13 cellular contexts compared by ENCODE assay signal in genomic region chr14:67186789-67187188, GRCh38. TPM values are rescaled to one million over a fixed set of nuclear protein-coding genes. Genes with fewer than 3 reads are reported as not detected.
DNase-seq lines count a peak whose midpoint lies in the region; ATAC-seq, FAIRE-seq and TF ChIP-seq lines count a peak whose summit lies in the region.
"Had no signal": no experiment of that assay in that cellular context is flagged by ENCODE, and none has a peak within 500 bp of the region (broad histone marks: within the 10 kb centered on the region; RNA-seq: fewer than 3 reads in every experiment).

No MANE protein-coding gene starts in this region.

- no peak overlapping the region for H2BK12ac ChIP-seq in neuronal stem cell (ENCODE audit: low read length)

- H3K4me2 ChIP-seq in MM.1S (ENCODE audit: low read depth, low read length) (peak overlapping the region; percentile 85), endothelial cell of umbilical vein (ENCODE audit: insufficient read depth, low read length) (no peak overlapping the region), neuronal stem cell (ENCODE audit: insufficient read depth, low read length, poor library complexity, severe bottlenecking) (no peak overlapping the region)
- H3K4me2 ChIP-seq: BLaER1 treated with 17β-estradiol and CSF1 and Interleukin-3, amounts not matched to agents 10 nM and 100 nM had no signal

- H3K9me2 ChIP-seq in MM.1S (replicated peaks; ENCODE audit: insufficient read depth, low read length) = no peaks in the 10 kb centered on the region

- no peaks in the 10 kb centered on the region for H3K79me1 ChIP-seq in neuronal stem cell (ENCODE audit: low read depth, low read length)

- H2AK5ac ChIP-seq in neuronal stem cell (ENCODE audit: low read depth, low read length) = no peak overlapping the region

- H2BK5ac ChIP-seq in neuronal stem cell (ENCODE audit: low read length) = no peak overlapping the region

- no peak overlapping the region for H3K14ac ChIP-seq in neuronal stem cell (ENCODE audit: low read length)

- CTCF ChIA-PET in endothelial cell of umbilical vein (lab: Charles Lee) = interaction anchor here (0.6 to 2.3 kb wide), 3 partner anchors 8 to 99 kb away, joined by 3 to 10 read pairs (median 3); no protein-coding TSS in a partner anchor

- H3K9me1 ChIP-seq in endothelial cell of umbilical vein (replicated peaks; ENCODE audit: control insufficient read depth, extremely low read depth, insufficient read depth, low read length) = no peaks in the 10 kb centered on the region

- H3K27me3 ChIP-seq in MM.1S (replicated peaks; ENCODE audit: insufficient read depth, low read length) (no peaks in the 10 kb centered on the region), endothelial cell of umbilical vein (ENCODE audit: control insufficient read depth in 2 of 2, insufficient read depth in 2 of 2, low read length in 2 of 2) (no peaks in the 10 kb centered on the region), neuronal stem cell (ENCODE audit: control insufficient read depth in 3 of 3, insufficient read depth in 3 of 3, low read depth in 1 of 3, low read length in 3 of 3) (no peaks in the 10 kb centered on the region), left ventricle myocardium inferior (ENCODE audit: low read depth) (no peaks in the 10 kb centered on the region)
- H3K27me3 ChIP-seq: BLaER1 treated with 17β-estradiol and CSF1 and Interleukin-3, amounts not matched to agents 10 nM and 100 nM; neutrophil had no signal

- H3K9me3 ChIP-seq in MM.1S (replicated peaks; ENCODE audit: insufficient read depth, low read length) = no peaks in the 10 kb centered on the region
- no peaks in the 10 kb centered on the region for H3K9me3 ChIP-seq in endothelial cell of umbilical vein (replicated peaks; ENCODE audit: control insufficient read depth, insufficient read depth, low read length)
- no peaks in the 10 kb centered on the region for H3K9me3 ChIP-seq in neuronal stem cell (replicated peaks in 1 of 2; ENCODE audit: control insufficient read depth in 2 of 2, insufficient read depth in 1 of 2, low read depth in 1 of 2, low read length in 2 of 2)
- H3K9me3 ChIP-seq in left ventricle myocardium inferior (replicated peaks) = no peaks in the 10 kb centered on the region
- H3K9me3 ChIP-seq: BLaER1 treated with 17β-estradiol and CSF1 and Interleukin-3, amounts not matched to agents 10 nM and 100 nM; neutrophil had no signal

- H3K27ac ChIP-seq in MM.1S (ENCODE audit: low read length) (peak overlapping the region; percentile 100), endothelial cell of umbilical vein (ENCODE audit: insufficient read depth, low read depth, low read length) (no peak overlapping the region), neuronal stem cell (replicated peaks; ENCODE audit: low read length) (no peak overlapping the region), left ventricle myocardium inferior (replicated peaks) (no peak overlapping the region)
- H3K27ac ChIP-seq: BLaER1 treated with 17β-estradiol and CSF1 and Interleukin-3, amounts not matched to agents 10 nM and 100 nM; neutrophil had no signal

- H2AFZ ChIP-seq in MM.1S (ENCODE audit: low read length) (0 out of 2 replicates have a peak overlapping the region, but pooled peaks have one; percentile 45), endothelial cell of umbilical vein (ENCODE audit: low read depth, low read length) (no peak overlapping the region), neuronal stem cell (ENCODE audit: low read length) (no peak overlapping the region)

- no peak overlapping the region for H4K8ac ChIP-seq in neuronal stem cell (ENCODE audit: low read depth, low read length)

- no peak overlapping the region for H4K91ac ChIP-seq in neuronal stem cell (ENCODE audit: low read depth, low read length, poor library complexity)

- H4K20me1 ChIP-seq in MM.1S (ENCODE audit: insufficient read depth, low read length) (no peaks in the 10 kb centered on the region), endothelial cell of umbilical vein (replicated peaks; ENCODE audit: control insufficient read depth, extremely low read depth, insufficient read depth, low read length) (no peaks in the 10 kb centered on the region)
- H4K20me1 ChIP-seq: BLaER1 treated with 17β-estradiol and CSF1 and Interleukin-3, amounts not matched to agents 10 nM and 100 nM had no signal

- POLR2A ChIA-PET in endothelial cell of umbilical vein (lab: Charles Lee) = no interaction called here

- H3K23ac ChIP-seq in neuronal stem cell (ENCODE audit: low read depth, low read length, poor library complexity) = no peak overlapping the region

- no TSS peak for BruUV-seq in endothelial cell of umbilical vein (replicated peaks; lab: Mats Ljungman, UMichigan)

- WGBS in neuronal stem cell (ENCODE audit: extremely low coverage in 2 of 2, insufficient read length in 2 of 2, insufficient replicate concordance in 1 of 2), 2 donors = no CpG with 5 or more reads among the region's 7 CpGs

- H3K36me3 ChIP-seq in MM.1S (replicated peaks; ENCODE audit: insufficient read depth, low read length) (no peaks in the 10 kb centered on the region), endothelial cell of umbilical vein (ENCODE audit: control insufficient read depth in 2 of 2, extremely low read depth in 1 of 2, insufficient read depth in 2 of 2, low read length in 2 of 2) (no peaks in the 10 kb centered on the region), neuronal stem cell (replicated peaks in 1 of 2; ENCODE audit: control insufficient read depth in 2 of 2, insufficient read depth in 2 of 2, low read length in 2 of 2) (no peaks in the 10 kb centered on the region), left ventricle myocardium inferior (no peaks in the 10 kb centered on the region)
- H3K36me3 ChIP-seq: BLaER1 treated with 17β-estradiol and CSF1 and Interleukin-3, amounts not matched to agents 10 nM and 100 nM; neutrophil had no signal

- H3K79me2 ChIP-seq in MM.1S (ENCODE audit: low read length) (no peaks in the 10 kb centered on the region), endothelial cell of umbilical vein (ENCODE audit: control insufficient read depth, insufficient read depth, low read length) (no peaks in the 10 kb centered on the region)

- TF ChIP-seq POLR2A in endothelial cell of umbilical vein (IDR thresholded peaks at IDR 0.05; ENCODE audit: low read depth, low read length) = no peak

- peak; percentile 49 for FAIRE-seq in endothelial cell of umbilical vein (lab: Jason Lieb, UNC)

- H2BK15ac ChIP-seq in neuronal stem cell (ENCODE audit: low read length) = no peak overlapping the region

- TF ChIP-seq CTCF in MM.1S (IDR thresholded peaks at IDR 0.05; ENCODE audit: low read length) (no peak), endothelial cell of umbilical vein (IDR thresholded peaks at IDR 0.05; ENCODE audit: extremely low read depth in 1 of 2, insufficient read depth in 1 of 2, low read depth in 1 of 2, low read length in 2 of 2) (no peak), left ventricle myocardium inferior (IDR thresholded peaks at IDR 0.05; ENCODE audit: borderline replicate concordance) (no peak)

- dilution Hi-C loops in endothelial cell of umbilical vein (cut with MboI; ENCODE audit: extremely low pct_ligation_motif_present, low sequenced_read_pairs) = no loop called here

- no peak overlapping the region for H2BK120ac ChIP-seq in neuronal stem cell (ENCODE audit: low read depth, low read length)

- H3K4me3 ChIP-seq in MM.1S (ENCODE audit: low read length) (peak overlapping the region; percentile 42; the same call in 1 of the 2 replicates), endothelial cell of umbilical vein (replicated peaks in 1 of 3; ENCODE audit: insufficient read depth in 1 of 3, low read depth in 1 of 3, low read length in 3 of 3) (no peak overlapping the region), neuronal stem cell (ENCODE audit: low read length in 2 of 2) (no peak overlapping the region), left ventricle myocardium inferior (no peak overlapping the region)
- H3K4me3 ChIP-seq: BLaER1 treated with 17β-estradiol and CSF1 and Interleukin-3, amounts not matched to agents 10 nM and 100 nM had no signal

- H3F3A ChIP-seq in MM.1S (ENCODE audit: insufficient read depth, low read length) = peaks cover 43% of the 10 kb centered on the region

- peak overlapping the region; percentile 81 for H3K9ac ChIP-seq in MM.1S (ENCODE audit: low read length)
- no peak overlapping the region for H3K9ac ChIP-seq in endothelial cell of umbilical vein (replicated peaks; ENCODE audit: extremely low read depth, insufficient read depth, low read length)
- H3K9ac ChIP-seq in neuronal stem cell (ENCODE audit: low read depth, low read length, poor library complexity) = no peak overlapping the region
- H3K9ac ChIP-seq: BLaER1 treated with 17β-estradiol and CSF1 and Interleukin-3, amounts not matched to agents 10 nM and 100 nM had no signal

- peaks cover 39% of the 10 kb centered on the region for H3K4me1 ChIP-seq in MM.1S (ENCODE audit: low read length)
- peaks cover 10% of the 10 kb centered on the region for H3K4me1 ChIP-seq in endothelial cell of umbilical vein (ENCODE audit: control insufficient read depth, extremely low read depth, insufficient read depth, low read length)
- peaks cover 3 to 6% of the 10 kb centered on the region in 2 donors for H3K4me1 ChIP-seq in neuronal stem cell (ENCODE audit: control insufficient read depth in 2 of 2, insufficient read depth in 1 of 2, low read depth in 1 of 2, low read length in 2 of 2)
- H3K4me1 ChIP-seq in left ventricle myocardium inferior = no peaks in the 10 kb centered on the region

- ATAC-seq in GM21390 (IDR thresholded peaks at IDR 0.05; ENCODE audit: unreplicated experiment) = no peak

- peak; percentile 7 for DNase-seq in stimulated activated CD4-positive, alpha-beta T cell treated with anti-CD3 and anti-CD28 coated beads, Interleukin-4, amount 100 ng/mL, for 24 hours
- DNase-seq in stimulated activated CD4-positive, alpha-beta T cell treated with anti-CD3 and anti-CD28 coated beads, Interleukin-12 subunit alpha, Interleukin-12 subunit beta, amount 100 ng/mL, for 4 hours = no peak
- DNase-seq in MM.1S (peak; percentile 81), endothelial cell of umbilical vein (ENCODE audit: low read depth, low spot score) (no peak), neuronal stem cell (ENCODE audit: low spot score) (no peak), left ventricle myocardium inferior (no peak), midbrain (lab: John Stamatoyannopoulos, UW) (no peak)
- DNase-seq: effector memory CD4-positive, alpha-beta T cell; NCI-H1694 had no signal

- intact Hi-C loops in endothelial cell of umbilical vein (cut with micrococcal nuclease) (loop anchor here (10.0 kb wide), 1 partner anchor 1462 kb away; no protein-coding TSS in a partner anchor), left ventricle myocardium inferior (cut with micrococcal nuclease) (no loop called here)

- H3K4ac ChIP-seq in neuronal stem cell (ENCODE audit: low read length) = no peak overlapping the region

- no peak overlapping the region for H3K18ac ChIP-seq in neuronal stem cell (ENCODE audit: low read length)

RNA-seq across cellular contexts. Expression of gene GARIN2, which starts 2.5 kb away (rescaled TPM):
- total RNA-seq in endothelial cell of umbilical vein (not detected in 2 replicates), left ventricle myocardium inferior (not detected)
- polyA plus RNA-seq in endothelial cell of umbilical vein = 0.06 TPM in 1 of 2 replicates, not detected in the other
- polyA plus RNA-seq in endothelial cell of umbilical vein (2011; cell fraction: cytosol; rRNA removed) = not detected in 2 replicates
- 0.11 TPM in 2 replicates for polyA plus RNA-seq in endothelial cell of umbilical vein (2011; cell fraction: nucleus; rRNA removed)
- polyA plus RNA-seq in endothelial cell of umbilical vein (2012) = not detected in 2 replicates
- not detected in 2 replicates for polyA minus RNA-seq in endothelial cell of umbilical vein
- polyA minus RNA-seq in endothelial cell of umbilical vein (2011; cell fraction: cytosol; rRNA and poly(A)+ RNA removed) = not detected
- not detected in 2 replicates for polyA minus RNA-seq in endothelial cell of umbilical vein (2011; cell fraction: nucleus; rRNA and poly(A)+ RNA removed)
- polyA plus RNA-seq in neuronal stem cell (2013, experiment 1 of 2) = 0.49 TPM
- 0.40 TPM for polyA plus RNA-seq in neuronal stem cell (2013, experiment 2 of 2)
- total RNA-seq: glomerular endothelial cell had no signal

RNA-seq across cellular contexts. Expression of gene PALS1, which starts 54.4 kb away (rescaled TPM):
- total RNA-seq in endothelial cell of umbilical vein (22.0 TPM in 2 replicates), left ventricle myocardium inferior (14.3 TPM)
- 3.7 and 5.2 TPM in 2 replicates for polyA plus RNA-seq in endothelial cell of umbilical vein
- polyA plus RNA-seq in endothelial cell of umbilical vein (2011; cell fraction: cytosol; rRNA removed) = 5.5 and 5.7 TPM in 2 replicates
- 9.1 and 12.7 TPM in 2 replicates for polyA plus RNA-seq in endothelial cell of umbilical vein (2011; cell fraction: nucleus; rRNA removed)
- 13.4 and 16.8 TPM in 2 replicates for polyA plus RNA-seq in endothelial cell of umbilical vein (2012)
- 14.7 and 14.9 TPM in 2 replicates for polyA minus RNA-seq in endothelial cell of umbilical vein
- polyA minus RNA-seq in endothelial cell of umbilical vein (2011; cell fraction: cytosol; rRNA and poly(A)+ RNA removed) = 15.7 TPM
- 25.3 and 29.9 TPM in 2 replicates for polyA minus RNA-seq in endothelial cell of umbilical vein (2011; cell fraction: nucleus; rRNA and poly(A)+ RNA removed)
- 27.0 TPM for polyA plus RNA-seq in neuronal stem cell (2013, experiment 1 of 2)
- 27.1 TPM for polyA plus RNA-seq in neuronal stem cell (2013, experiment 2 of 2)

Comparison
In these comparisons a context has a peak if more than half of its experiments do, and no peak if none do; other contexts are left out.
1. DNase-seq: peak in stimulated activated CD4-positive, alpha-beta T cell treated with anti-CD3 and anti-CD28 coated beads, Interleukin-4, amount 100 ng/mL, for 24 hours (single experiment) and MM.1S (single experiment); none in stimulated activated CD4-positive, alpha-beta T cell treated with anti-CD3 and anti-CD28 coated beads, Interleukin-12 subunit alpha, Interleukin-12 subunit beta, amount 100 ng/mL, for 4 hours (single experiment), endothelial cell of umbilical vein (single experiment), neuronal stem cell (single experiment), left ventricle myocardium inferior (single experiment) and midbrain (single experiment).